In genomic region chr1:31585736-31586365, GRCh38 we compare ENCODE assay signal across 22 cellular contexts. TPM values are rescaled to one million over a fixed set of nuclear protein-coding genes. Genes with fewer than 3 reads are reported as not detected.
DNase-seq lines count a peak whose midpoint lies in the region; ATAC-seq and TF ChIP-seq lines count a peak whose summit lies in the region.
"Had no signal": no experiment of that assay in that cellular context is flagged by ENCODE, and none has a peak within 500 bp of the region (broad histone marks: within the 10 kb centered on the region; RNA-seq: fewer than 3 reads in every experiment).

No MANE protein-coding gene starts in this region.

- TF ChIP-seq CTCF in heart right ventricle (IDR thresholded peaks at IDR 0.05): no peak
- TF ChIP-seq CTCF in lung (IDR thresholded peaks at IDR 0.05; ENCODE audit: control extremely low read depth, extremely low read depth): no peak

- peak overlapping the region; percentile 3 to 96 (median 94) for H3K27ac ChIP-seq in heart right ventricle
- peak overlapping the region; percentile 4 to 37 for H3K27ac ChIP-seq in lung (ENCODE audit: low read depth in 1 of 2, low read length in 1 of 2)
- H3K27ac ChIP-seq: upper lobe of right lung had no signal

- no peak overlapping the region for H3K4me3 ChIP-seq in heart right ventricle
- H3K4me3 ChIP-seq in lung: no peak overlapping the region
- H3K4me3 ChIP-seq: upper lobe of right lung had no signal

- WGBS in heart right ventricle, 2 donors: 83 to 87% methylated on average over 11 of the region's 11 CpGs
- 91 to 93% methylated on average over 11 of the region's 11 CpGs for WGBS in lung, 2 donors

- no peak for ATAC-seq in heart right ventricle
- ATAC-seq in Right ventricle myocardium superior (ENCODE audit: poor library complexity): no peak
- no peak for ATAC-seq in lung (ENCODE audit: insufficient read depth, low FRiP score)
- ATAC-seq in GM19397 (IDR thresholded peaks at IDR 0.05; ENCODE audit: unreplicated experiment): no peak
- ATAC-seq: activated CD4-positive, CD25-positive, alpha-beta regulatory T cell treated with anti-CD3 and anti-CD28 coated beads, Interleukin-2, amount 50 U/mL, for 24 hours; activated T-cell treated with anti-CD3 and anti-CD28 coated beads, Interleukin-2, amount 50 U/mL, for 72 hours; HepG2; left lobe of liver; SK-N-SH treated with all-trans-retinoic acid at 6 μM for 48 hours; stimulated activated effector memory CD8-positive, alpha-beta T cell treated with anti-CD3 and anti-CD28 coated beads, Interleukin-12 subunit alpha, Interleukin-12 subunit beta, amount 100 ng/mL, for 72 hours; upper lobe of right lung had no signal

- H3K27me3 ChIP-seq in heart right ventricle (peaks cover 0 to 13% (median 0%) of the 10 kb centered on the region in 7 donors), lung (ENCODE audit: control insufficient read depth, insufficient read depth) (no peaks in the 10 kb centered on the region)
- H3K27me3 ChIP-seq: upper lobe of right lung had no signal

- H3K36me3 ChIP-seq in heart right ventricle (peaks cover 6 to 54% (median 25%) of the 10 kb centered on the region in 9 donors), lung (ENCODE audit: control insufficient read depth in 2 of 2, insufficient read depth in 2 of 2, low read length in 2 of 2) (peaks cover 0 to 20% of the 10 kb centered on the region in 2 donors)

- intact Hi-C loops in heart right ventricle (cut with DNase I) (no loop called here), Right ventricle myocardium superior (cut with DNase I) (no loop called here)

- H3K9me3 ChIP-seq in heart right ventricle (no peaks in the 10 kb centered on the region), lung (ENCODE audit: control insufficient read depth in 2 of 2, insufficient read depth in 1 of 2, low read length in 1 of 2) (no peaks in the 10 kb centered on the region)
- H3K9me3 ChIP-seq: upper lobe of right lung had no signal

- DNase-seq in heart right ventricle: peak in 1 of 2 donors; percentile 2
- DNase-seq in Right ventricle myocardium superior: no peak
- DNase-seq in lung (ENCODE audit: low spot score): no peak
- peak; percentile 16 for DNase-seq in stimulated activated CD8-positive, alpha-beta memory T cell treated with anti-CD3 and anti-CD28 coated beads, Interleukin-4, amount 100 ng/mL, for 48 hours
- no peak for DNase-seq in kidney glomerular epithelial cell (lab: John Stamatoyannopoulos, UW)
- DNase-seq in COR-L47 (lab: John Stamatoyannopoulos, UW): no peak
- no peak for DNase-seq in DMS153 (lab: John Stamatoyannopoulos, UW)
- DNase-seq: activated T-cell treated with anti-CD3 and anti-CD28 coated beads, Interleukin-2, amount 50 U/mL, for 72 hours; effector memory CD4-positive, alpha-beta T cell; NCI-H524 had no signal

- H3K4me1 ChIP-seq in heart right ventricle (peaks cover 38 to 99% (median 87%) of the 10 kb centered on the region in 9 donors), lung (ENCODE audit: control insufficient read depth in 2 of 2, insufficient read depth in 2 of 2, low read length in 2 of 2) (peaks cover 16 to 44% of the 10 kb centered on the region in 2 donors)

RNA-seq across cellular contexts. Expression of gene TINAGL1, which starts 9.5 kb away (rescaled TPM):
- 100 to 1,000 TPM; 139 to 336 (median 188) TPM for total RNA-seq in heart right ventricle
- 100 to 1,000 TPM; 268 to 332 TPM for polyA plus RNA-seq in heart right ventricle
- total RNA-seq in Right ventricle myocardium superior: 268 TPM
- 10 to 100 TPM; 89.4 to 90.9 TPM for total RNA-seq in lung
- 10 to 100 TPM; 64.1 to 78.9 TPM for polyA plus RNA-seq in lung
- total RNA-seq: A673; activated CD8-positive, alpha-beta memory T cell treated with anti-CD3 and anti-CD28 coated beads for 36 hours; activated T-cell treated with anti-CD3 and anti-CD28 coated beads, Interleukin-2, amount 50 U/mL, for 72 hours had no signal

RNA-seq across cellular contexts. Expression of gene HCRTR1, which starts 31.6 kb away (rescaled TPM):
- under 1 TPM in 6 of 10 donors, not detected in 4; 0.17 to 0.92 (median 0.37) TPM for total RNA-seq in heart right ventricle
- 1 to 10 TPM in 1 of 2 donors, under 1 TPM in 1; 0.20 to 1.5 TPM for polyA plus RNA-seq in heart right ventricle
- total RNA-seq in Right ventricle myocardium superior: 0.46 TPM
- total RNA-seq in lung: under 1 TPM in 1 of 2 donors, not detected in 1; 0.14 TPM
- under 1 TPM in 1 of 2 donors, not detected in 1; 0.08 TPM for polyA plus RNA-seq in lung
- total RNA-seq: A673; activated CD8-positive, alpha-beta memory T cell treated with anti-CD3 and anti-CD28 coated beads for 36 hours; activated T-cell treated with anti-CD3 and anti-CD28 coated beads, Interleukin-2, amount 50 U/mL, for 72 hours; astrocyte; HepG2; left lobe of liver; RPMI7951; upper lobe of right lung had no signal
- polyA plus RNA-seq: BJ, HepG2 had no signal

RNA-seq across cellular contexts. Expression of gene PEF1, which starts 58.8 kb away (rescaled TPM):
- total RNA-seq in heart right ventricle (10 to 100 TPM; 35.0 to 47.9 (median 40.0) TPM), Right ventricle myocardium superior (31.1 TPM), lung (10 to 100 TPM; 75.1 to 77.1 TPM)
- polyA plus RNA-seq in heart right ventricle (10 to 100 TPM; 35.4 to 94.3 TPM), lung (100 to 1,000 TPM in 1 of 2 donors, 10 to 100 TPM in 1; 84.5 to 103 TPM)
